Comparison of ENCODE assay signal across 21 cellular contexts in the genomic region with DNA sequence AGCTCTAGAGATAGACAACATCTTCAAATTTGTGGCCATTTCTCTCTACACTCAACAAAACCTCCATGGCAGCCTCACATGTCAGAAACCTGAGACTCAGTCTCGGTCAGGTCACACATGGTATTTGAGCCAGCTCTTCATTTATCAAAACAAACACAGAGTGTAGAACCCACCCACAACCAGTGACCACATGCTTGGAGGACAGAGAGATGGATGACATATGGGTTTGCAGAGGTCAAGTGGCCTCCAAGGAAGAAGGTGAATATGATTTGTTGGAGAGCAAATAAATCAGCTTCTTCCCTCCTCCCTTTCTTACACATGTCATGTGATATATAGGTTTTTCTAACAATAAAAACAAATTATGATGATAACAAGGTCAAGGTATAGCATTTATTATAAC.
"Had no signal": no experiment of that assay in that cellular context is flagged by ENCODE, and none has a peak within 500 bp of the region (broad histone marks: within the 10 kb centered on the region; RNA-seq: fewer than 3 reads in every experiment).

No MANE protein-coding gene starts in this region.

- FAIRE-seq: bronchial epithelial cell, endothelial cell of umbilical vein, pancreas, small intestine had no signal

- H3K4me3 Mint-ChIP-seq: immature natural killer cell, memory B cell, natural killer cell had no signal

- H3K9me3 ChIP-seq: adrenal gland, esophagus muscularis mucosa, mucosa of descending colon, neutrophil, pancreas, right lobe of liver, stomach had no signal

- H3K4me1 ChIP-seq: adrenal gland, esophagus muscularis mucosa, right lobe of liver, stomach had no signal

- H3K4me3 ChIP-seq: adrenal gland, esophagus muscularis mucosa, mucosa of descending colon, pancreas, right lobe of liver, stomach had no signal

- DNase-seq: activated gamma-delta T cell; adrenal gland; dermis blood vessel endothelial cell; effector memory CD4-positive, alpha-beta T cell; immature natural killer cell; kidney glomerular epithelial cell; mucosa of descending colon; natural killer cell; pancreas; right lobe of liver; small intestine; stimulated activated CD4-positive, alpha-beta T cell treated with anti-CD3 and anti-CD28 coated beads, Interleukin-4, amount 100 ng/mL, for 1 hour; stomach; trophoblast cell had no signal

- H3K27ac ChIP-seq: adrenal gland, esophagus muscularis mucosa, neutrophil, pancreas, right lobe of liver, stomach had no signal

- H3K27me3 Mint-ChIP-seq: memory B cell had no signal

- H3K4me1 Mint-ChIP-seq: immature natural killer cell, memory B cell, natural killer cell had no signal

- H3K27ac Mint-ChIP-seq: activated naive CD4-positive, alpha-beta T cell treated with anti-CD3 and anti-CD28 coated beads, Interleukin-2, amount 50 U/mL, for 72 hours; immature natural killer cell; memory B cell; natural killer cell had no signal

- H3K36me3 ChIP-seq: adrenal gland, esophagus muscularis mucosa, neutrophil, pancreas, right lobe of liver, stomach had no signal

- ATAC-seq: activated CD4-positive, CD25-positive, alpha-beta regulatory T cell treated with anti-CD3 and anti-CD28 coated beads, Interleukin-2, amount 50 U/mL, for 24 hours; activated naive CD4-positive, alpha-beta T cell treated with anti-CD3 and anti-CD28 coated beads, Interleukin-2, amount 50 U/mL, for 72 hours; mucosa of descending colon; natural killer cell; pancreas; right lobe of liver had no signal

- H3K36me3 Mint-ChIP-seq: immature natural killer cell, memory B cell, natural killer cell had no signal

- H3K27me3 ChIP-seq: adrenal gland, esophagus muscularis mucosa, neutrophil, pancreas, right lobe of liver, stomach had no signal
